ENCODE assay signal across 17 cellular contexts in genomic region chr7:134931487-134931886, GRCh38. TPM values are rescaled to one million over a fixed set of nuclear protein-coding genes. Genes with fewer than 3 reads are reported as not detected.
DNase-seq lines count a peak whose midpoint lies in the region; ATAC-seq and TF ChIP-seq lines count a peak whose summit lies in the region.
"Had no signal": no experiment of that assay in that cellular context is flagged by ENCODE, and none has a peak within 500 bp of the region (broad histone marks: within the 10 kb centered on the region; RNA-seq: fewer than 3 reads in every experiment).

No MANE protein-coding gene starts in this region.

- H3K4me1 ChIP-seq in right cardiac atrium (ENCODE audit: control insufficient read depth, insufficient read depth, low read length) (peaks cover 18% of the 10 kb centered on the region), stomach smooth muscle (ENCODE audit: control insufficient read depth, insufficient read depth, low read length) (peaks cover 24% of the 10 kb centered on the region)
- H3K4me1 ChIP-seq: testis had no signal

- 35% methylated on average over 1 of the region's 1 CpG for WGBS in right cardiac atrium

- intact Hi-C loops in right cardiac atrium (cut with DNase I): loop anchor here in 2 of 4 donors (10.0 kb wide), 2 partner anchors 47 to 147 kb away; no protein-coding TSS in a partner anchor

- DNase-seq in LHCN-M2 (ENCODE audit: low read depth) (peak; percentile 52), coronary artery (ENCODE audit: low spot score) (no peak), right cardiac atrium (peak; percentile 50 to 73 (median 64)), glutamatergic neuron (no peak), NCI-H2196 treated with DMSO at 0.1 percent for 48 hours (lab: John Stamatoyannopoulos, UW; ENCODE audit: unreplicated experiment) (no peak)
- DNase-seq in stimulated activated CD4-positive, alpha-beta T cell treated with anti-CD3 and anti-CD28 coated beads, Interleukin-2, amount 100 ng/mL, for 48 hours: no peak
- DNase-seq: activated CD4-positive, alpha-beta T cell treated with anti-CD3 and anti-CD28 coated beads for 48 hours; activated naive CD4-positive, alpha-beta T cell treated with anti-CD3 and anti-CD28 coated beads, Interleukin-2, amount 50 U/mL, for 16 hours; CD4-positive, CD25-positive, alpha-beta regulatory T cell; left colon; naive thymus-derived CD4-positive, alpha-beta T cell; psoas muscle; stimulated activated CD4-positive, alpha-beta T cell treated with anti-CD3 and anti-CD28 coated beads, Interleukin-2, amount 100 ng/mL, for 24 hours; testis had no signal

- ATAC-seq in right cardiac atrium: peak; percentile 41 to 55
- ATAC-seq: left colon; naive thymus-derived CD4-positive, alpha-beta T cell; psoas muscle had no signal

- TF ChIP-seq CTCF in coronary artery (IDR thresholded peaks at IDR 0.05) (no peak), glutamatergic neuron (IDR thresholded peaks at IDR 0.05; ENCODE audit: partially characterized antibody, unreplicated experiment) (no peak)

- peak overlapping the region; percentile 86 to 89 for H3K27ac ChIP-seq in coronary artery
- H3K27ac ChIP-seq in right cardiac atrium (ENCODE audit: low read length): no peak overlapping the region
- peak overlapping the region; percentile 92 for H3K27ac ChIP-seq in stomach smooth muscle (ENCODE audit: low read length)
- H3K27ac ChIP-seq: cardiac muscle cell, psoas muscle, testis had no signal

- H3K27me3 ChIP-seq in right cardiac atrium (ENCODE audit: control insufficient read depth, insufficient read depth) (no peaks in the 10 kb centered on the region), stomach smooth muscle (ENCODE audit: control insufficient read depth in 1 of 2, insufficient read depth in 2 of 2, low read length in 2 of 2) (no peaks in the 10 kb centered on the region)
- H3K27me3 ChIP-seq: cardiac muscle cell, SJSA1, testis had no signal

- H3K4me1 Mint-ChIP-seq in glutamatergic neuron (ENCODE audit: low read depth, unreplicated experiment): peaks cover 2% of the 10 kb centered on the region

- H3K4me3 ChIP-seq in coronary artery (no peak overlapping the region), right cardiac atrium (ENCODE audit: low read length) (no peak overlapping the region), stomach smooth muscle (ENCODE audit: low read length in 2 of 2) (no peak overlapping the region)
- H3K4me3 ChIP-seq: cardiac muscle cell, psoas muscle, SJSA1, testis had no signal

- no peak overlapping the region for H3K27ac Mint-ChIP-seq in glutamatergic neuron (ENCODE audit: unreplicated experiment)
- H3K27ac Mint-ChIP-seq: CD4-positive, CD25-positive, alpha-beta regulatory T cell had no signal

- H3K36me3 ChIP-seq in stomach smooth muscle (ENCODE audit: control insufficient read depth in 2 of 2, insufficient read depth in 2 of 2, low read length in 2 of 2): peaks cover 28 to 46% of the 10 kb centered on the region in 2 donors

- H3K4me3 Mint-ChIP-seq in glutamatergic neuron (ENCODE audit: unreplicated experiment): no peak overlapping the region
- H3K4me3 Mint-ChIP-seq: CD4-positive, CD25-positive, alpha-beta regulatory T cell; naive thymus-derived CD4-positive, alpha-beta T cell had no signal

- H3K36me3 Mint-ChIP-seq in glutamatergic neuron (ENCODE audit: unreplicated experiment): peaks cover 6% of the 10 kb centered on the region
- H3K36me3 Mint-ChIP-seq: CD4-positive, CD25-positive, alpha-beta regulatory T cell had no signal

- no peak overlapping the region for H3K9ac ChIP-seq in stomach smooth muscle (ENCODE audit: low read length in 2 of 2)

- peaks cover 3% of the 10 kb centered on the region for H3K9me3 Mint-ChIP-seq in glutamatergic neuron (ENCODE audit: unreplicated experiment)

- no peaks in the 10 kb centered on the region for H3K27me3 Mint-ChIP-seq in glutamatergic neuron (ENCODE audit: unreplicated experiment)
- H3K27me3 Mint-ChIP-seq: CD4-positive, CD25-positive, alpha-beta regulatory T cell had no signal

- H3K9me3 ChIP-seq in right cardiac atrium (ENCODE audit: control insufficient read depth, low read length): no peaks in the 10 kb centered on the region
- no peaks in the 10 kb centered on the region for H3K9me3 ChIP-seq in stomach smooth muscle (ENCODE audit: control insufficient read depth in 2 of 2, low read length in 2 of 2)
- H3K9me3 ChIP-seq: psoas muscle, SJSA1, testis had no signal

RNA-seq across cellular contexts. Expression of gene AGBL3, which starts 54.8 kb away (rescaled TPM):
- total RNA-seq in LHCN-M2 (2014; rRNA removed) (0.38 and 1.0 TPM in 2 replicates), right cardiac atrium (1 to 10 TPM; 1.2 to 3.4 (median 1.8) TPM), glutamatergic neuron (ENCODE audit: unreplicated experiment) (2.3 TPM)
- polyA plus RNA-seq in LHCN-M2 (2012): 0.86 TPM
- 0.81 TPM for polyA plus RNA-seq in right cardiac atrium

Comparison
In these comparisons a context has a peak if more than half of its experiments do, and no peak if none do; other contexts are left out.
1. DNase-seq: peak in LHCN-M2 (single experiment) and right cardiac atrium (3 of 3); none in coronary artery (single experiment), stimulated activated CD4-positive, alpha-beta T cell treated with anti-CD3 and anti-CD28 coated beads, Interleukin-2, amount 100 ng/mL, for 48 hours (0 of 2), glutamatergic neuron (single experiment) and NCI-H2196 treated with DMSO at 0.1 percent for 48 hours (single experiment).